In genomic region chr3:135528638-135529037, GRCh38 we compare ENCODE assay signal across 1 cellular context.
TF ChIP-seq lines count a peak whose summit lies in the region.

No MANE protein-coding gene starts in this region.

TF ChIP-seq in HEK293, 187 proteins besides CTCF, POLR2A, EP300 and RAD21 (continued from another document and continues in another):
- TF ChIP-seq, protein P1, sequence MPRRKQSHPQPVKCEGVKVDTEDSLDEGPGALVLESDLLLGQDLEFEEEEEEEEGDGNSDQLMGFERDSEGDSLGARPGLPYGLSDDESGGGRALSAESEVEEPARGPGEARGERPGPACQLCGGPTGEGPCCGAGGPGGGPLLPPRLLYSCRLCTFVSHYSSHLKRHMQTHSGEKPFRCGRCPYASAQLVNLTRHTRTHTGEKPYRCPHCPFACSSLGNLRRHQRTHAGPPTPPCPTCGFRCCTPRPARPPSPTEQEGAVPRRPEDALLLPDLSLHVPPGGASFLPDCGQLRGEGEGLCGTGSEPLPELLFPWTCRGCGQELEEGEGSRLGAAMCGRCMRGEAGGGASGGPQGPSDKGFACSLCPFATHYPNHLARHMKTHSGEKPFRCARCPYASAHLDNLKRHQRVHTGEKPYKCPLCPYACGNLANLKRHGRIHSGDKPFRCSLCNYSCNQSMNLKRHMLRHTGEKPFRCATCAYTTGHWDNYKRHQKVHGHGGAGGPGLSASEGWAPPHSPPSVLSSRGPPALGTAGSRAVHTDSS (tag by site-specific recombination; IDR thresholded peaks at IDR 0.05) = no peak
- TF ChIP-seq MEIS1 (CRISPR knock-in tag; IDR thresholded peaks at IDR 0.05; ENCODE audit: borderline replicate concordance) (no peak), ZNF391 (tag by site-specific recombination; IDR thresholded peaks at IDR 0.05; ENCODE audit: borderline replicate concordance, low read depth) (peak; percentile 73; the same call in 1 of the 2 replicates), ZNF404 (tag by site-specific recombination; IDR thresholded peaks at IDR 0.05) (no peak), ZNF777 (tag by site-specific recombination; IDR thresholded peaks at IDR 0.05; ENCODE audit: borderline replicate concordance) (no peak), ZNF521 (tag by site-specific recombination; IDR thresholded peaks at IDR 0.05) (no peak), ZXDB (tag by site-specific recombination; IDR thresholded peaks at IDR 0.05) (no peak), ZNF394 (tag by site-specific recombination; IDR thresholded peaks at IDR 0.05; ENCODE audit: borderline replicate concordance) (no peak), REST (tag by site-specific recombination; IDR thresholded peaks at IDR 0.05) (no peak), SP3 (tag by site-specific recombination; IDR thresholded peaks at IDR 0.05) (no peak), ZNF701 (tag by site-specific recombination; IDR thresholded peaks at IDR 0.05) (no peak), ZNF10 (tag by site-specific recombination; IDR thresholded peaks at IDR 0.05) (peak; percentile 48; the same call in 1 of the 2 replicates), ZNF18 (tag by site-specific recombination; IDR thresholded peaks at IDR 0.05) (no peak), ZIC2 (tag by site-specific recombination; IDR thresholded peaks at IDR 0.05) (no peak), ZNF184 (tag by site-specific recombination; IDR thresholded peaks at IDR 0.05) (peak; percentile 48; the same call in 1 of the 2 replicates), ZNF223 (tag by site-specific recombination; IDR thresholded peaks at IDR 0.05) (no peak), ZBTB7A (tag by site-specific recombination; IDR thresholded peaks at IDR 0.05; ENCODE audit: low read depth) (no peak), SALL2 (tag by site-specific recombination; IDR thresholded peaks at IDR 0.05; ENCODE audit: borderline replicate concordance) (no peak), ZEB2 (tag by site-specific recombination; IDR thresholded peaks at IDR 0.05) (0 out of 2 replicates have a peak, but pooled peaks have one; percentile 20), ZBTB6 (tag by site-specific recombination; IDR thresholded peaks at IDR 0.05) (no peak), ZNF2 (tag by site-specific recombination; IDR thresholded peaks at IDR 0.05) (no peak), ZNF175 (tag by site-specific recombination; IDR thresholded peaks at IDR 0.05) (no peak), ZNF169 (tag by site-specific recombination; IDR thresholded peaks at IDR 0.05) (no peak), ZNF843 (tag by site-specific recombination; IDR thresholded peaks at IDR 0.05) (peak; percentile 86), ZNF324 (tag by site-specific recombination; IDR thresholded peaks at IDR 0.05) (no peak), ZBTB8A (tag by site-specific recombination; IDR thresholded peaks at IDR 0.05) (no peak), KLF7 (tag by site-specific recombination; IDR thresholded peaks at IDR 0.05; ENCODE audit: borderline replicate concordance) (no peak), ZNF423 (tag by site-specific recombination; IDR thresholded peaks at IDR 0.05) (no peak), ZNF548 (tag by site-specific recombination; IDR thresholded peaks at IDR 0.05) (no peak), SP2 (tag by site-specific recombination; IDR thresholded peaks at IDR 0.05) (no peak), ZNF335 (tag by site-specific recombination; conservative IDR thresholded peaks at IDR 0.05) (no peak), ZNF624 (tag by site-specific recombination; IDR thresholded peaks at IDR 0.05) (no peak), ZNF155 (tag by site-specific recombination; IDR thresholded peaks at IDR 0.05) (no peak), ZFP3 (tag by site-specific recombination; IDR thresholded peaks at IDR 0.05; ENCODE audit: low read depth) (no peak), MYNN (tag by site-specific recombination; IDR thresholded peaks at IDR 0.05; ENCODE audit: borderline replicate concordance) (no peak), ZNF561 (tag by site-specific recombination; IDR thresholded peaks at IDR 0.05; ENCODE audit: borderline replicate concordance) (no peak), BCL6B (tag by site-specific recombination; IDR thresholded peaks at IDR 0.05) (no peak), ZSCAN30 (tag by site-specific recombination; IDR thresholded peaks at IDR 0.05) (no peak), ZNF670 (tag by site-specific recombination; IDR thresholded peaks at IDR 0.05; ENCODE audit: low read depth) (no peak), ZNF473 (tag by site-specific recombination; IDR thresholded peaks at IDR 0.05) (no peak), KLF1 (tag by site-specific recombination; IDR thresholded peaks at IDR 0.05) (no peak), PRDM6 (tag by site-specific recombination; IDR thresholded peaks at IDR 0.05) (peak; percentile 75), MZF1 (tag by site-specific recombination; IDR thresholded peaks at IDR 0.05; ENCODE audit: borderline replicate concordance) (no peak), KLF9 (tag by site-specific recombination; IDR thresholded peaks at IDR 0.05; ENCODE audit: low read depth) (no peak), ZNF558 (tag by site-specific recombination; IDR thresholded peaks at IDR 0.05) (no peak), ZNF621 (tag by site-specific recombination; IDR thresholded peaks at IDR 0.05) (no peak)
- TF ChIP-seq, protein P2, sequence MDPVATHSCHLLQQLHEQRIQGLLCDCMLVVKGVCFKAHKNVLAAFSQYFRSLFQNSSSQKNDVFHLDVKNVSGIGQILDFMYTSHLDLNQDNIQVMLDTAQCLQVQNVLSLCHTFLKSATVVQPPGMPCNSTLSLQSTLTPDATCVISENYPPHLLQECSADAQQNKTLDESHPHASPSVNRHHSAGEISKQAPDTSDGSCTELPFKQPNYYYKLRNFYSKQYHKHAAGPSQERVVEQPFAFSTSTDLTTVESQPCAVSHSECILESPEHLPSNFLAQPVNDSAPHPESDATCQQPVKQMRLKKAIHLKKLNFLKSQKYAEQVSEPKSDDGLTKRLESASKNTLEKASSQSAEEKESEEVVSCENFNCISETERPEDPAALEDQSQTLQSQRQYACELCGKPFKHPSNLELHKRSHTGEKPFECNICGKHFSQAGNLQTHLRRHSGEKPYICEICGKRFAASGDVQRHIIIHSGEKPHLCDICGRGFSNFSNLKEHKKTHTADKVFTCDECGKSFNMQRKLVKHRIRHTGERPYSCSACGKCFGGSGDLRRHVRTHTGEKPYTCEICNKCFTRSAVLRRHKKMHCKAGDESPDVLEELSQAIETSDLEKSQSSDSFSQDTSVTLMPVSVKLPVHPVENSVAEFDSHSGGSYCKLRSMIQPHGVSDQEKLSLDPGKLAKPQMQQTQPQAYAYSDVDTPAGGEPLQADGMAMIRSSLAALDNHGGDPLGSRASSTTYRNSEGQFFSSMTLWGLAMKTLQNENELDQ (tag by site-specific recombination; IDR thresholded peaks at IDR 0.05; ENCODE audit: low read depth) = no peak
- TF ChIP-seq, protein P3, sequence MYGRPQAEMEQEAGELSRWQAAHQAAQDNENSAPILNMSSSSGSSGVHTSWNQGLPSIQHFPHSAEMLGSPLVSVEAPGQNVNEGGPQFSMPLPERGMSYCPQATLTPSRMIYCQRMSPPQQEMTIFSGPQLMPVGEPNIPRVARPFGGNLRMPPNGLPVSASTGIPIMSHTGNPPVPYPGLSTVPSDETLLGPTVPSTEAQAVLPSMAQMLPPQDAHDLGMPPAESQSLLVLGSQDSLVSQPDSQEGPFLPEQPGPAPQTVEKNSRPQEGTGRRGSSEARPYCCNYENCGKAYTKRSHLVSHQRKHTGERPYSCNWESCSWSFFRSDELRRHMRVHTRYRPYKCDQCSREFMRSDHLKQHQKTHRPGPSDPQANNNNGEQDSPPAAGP (tag by site-specific recombination; IDR thresholded peaks at IDR 0.05) = no peak
- TF ChIP-seq, protein P4, sequence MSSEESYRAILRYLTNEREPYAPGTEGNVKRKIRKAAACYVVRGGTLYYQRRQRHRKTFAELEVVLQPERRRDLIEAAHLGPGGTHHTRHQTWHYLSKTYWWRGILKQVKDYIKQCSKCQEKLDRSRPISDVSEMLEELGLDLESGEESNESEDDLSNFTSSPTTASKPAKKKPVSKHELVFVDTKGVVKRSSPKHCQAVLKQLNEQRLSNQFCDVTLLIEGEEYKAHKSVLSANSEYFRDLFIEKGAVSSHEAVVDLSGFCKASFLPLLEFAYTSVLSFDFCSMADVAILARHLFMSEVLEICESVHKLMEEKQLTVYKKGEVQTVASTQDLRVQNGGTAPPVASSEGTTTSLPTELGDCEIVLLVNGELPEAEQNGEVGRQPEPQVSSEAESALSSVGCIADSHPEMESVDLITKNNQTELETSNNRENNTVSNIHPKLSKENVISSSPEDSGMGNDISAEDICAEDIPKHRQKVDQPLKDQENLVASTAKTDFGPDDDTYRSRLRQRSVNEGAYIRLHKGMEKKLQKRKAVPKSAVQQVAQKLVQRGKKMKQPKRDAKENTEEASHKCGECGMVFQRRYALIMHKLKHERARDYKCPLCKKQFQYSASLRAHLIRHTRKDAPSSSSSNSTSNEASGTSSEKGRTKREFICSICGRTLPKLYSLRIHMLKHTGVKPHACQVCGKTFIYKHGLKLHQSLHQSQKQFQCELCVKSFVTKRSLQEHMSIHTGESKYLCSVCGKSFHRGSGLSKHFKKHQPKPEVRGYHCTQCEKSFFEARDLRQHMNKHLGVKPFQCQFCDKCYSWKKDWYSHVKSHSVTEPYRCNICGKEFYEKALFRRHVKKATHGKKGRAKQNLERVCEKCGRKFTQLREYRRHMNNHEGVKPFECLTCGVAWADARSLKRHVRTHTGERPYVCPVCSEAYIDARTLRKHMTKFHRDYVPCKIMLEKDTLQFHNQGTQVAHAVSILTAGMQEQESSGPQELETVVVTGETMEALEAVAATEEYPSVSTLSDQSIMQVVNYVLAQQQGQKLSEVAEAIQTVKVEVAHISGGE (tag by site-specific recombination; conservative IDR thresholded peaks at IDR 0.05; ENCODE audit: low read depth) = no peak
